In the genomic region with DNA sequence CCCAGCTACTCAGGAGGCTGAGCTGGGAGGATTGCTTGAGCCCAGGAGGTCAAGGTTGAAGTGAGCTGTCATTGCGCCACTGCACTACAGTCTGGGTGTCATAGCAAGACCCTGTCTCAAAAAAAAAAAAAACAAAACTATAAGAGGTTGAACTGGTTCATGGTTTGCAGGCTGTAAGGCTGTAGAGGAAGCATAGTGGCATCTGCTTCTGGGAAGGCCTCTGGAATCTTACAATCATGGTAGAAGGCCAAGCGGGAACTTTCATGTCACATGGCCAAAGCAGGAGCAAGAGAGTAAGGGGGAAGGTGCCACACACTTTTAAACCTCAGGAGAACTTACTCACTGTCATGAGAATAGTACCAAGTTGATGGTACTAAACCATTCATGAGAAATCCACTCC, we compare ENCODE assay signal across 27 cellular contexts.
"Had no signal": no experiment of that assay in that cellular context is flagged by ENCODE, and none has a peak within 500 bp of the region (broad histone marks: within the 10 kb centered on the region; RNA-seq: fewer than 3 reads in every experiment).

No MANE protein-coding gene starts in this region.

- FAIRE-seq: keratinocyte had no signal

- H3K4me2 ChIP-seq: neural progenitor cell, smooth muscle cell had no signal

- H3K36me3 ChIP-seq: colonic mucosa, gastrocnemius medialis, neural progenitor cell, prostate gland, right atrium auricular region, thoracic aorta, upper lobe of right lung, uterus had no signal

- H3K9me3 ChIP-seq: colonic mucosa, esophagus squamous epithelium, gastrocnemius medialis, mucosa of descending colon, prostate gland, right atrium auricular region, thoracic aorta, tibial nerve, upper lobe of right lung, uterus had no signal

- H3K9ac ChIP-seq: neural progenitor cell had no signal

- H2AFZ ChIP-seq: neural progenitor cell had no signal

- H3K27me3 ChIP-seq: colonic mucosa, esophagus squamous epithelium, gastrocnemius medialis, neural progenitor cell, right atrium auricular region, tibial nerve, upper lobe of right lung, uterus had no signal

- ATAC-seq: gastrocnemius medialis; left ventricle myocardium superior; mucosa of descending colon; naive thymus-derived CD4-positive, alpha-beta T cell; sciatic nerve; upper lobe of right lung had no signal

- H3K4me1 ChIP-seq: upper lobe of right lung, uterus had no signal

- H3K27ac ChIP-seq: colonic mucosa, esophagus squamous epithelium, neural progenitor cell, prostate gland, right atrium auricular region, tibial nerve, upper lobe of right lung, uterus had no signal

- DNase-seq: colonic mucosa; dermis blood vessel endothelial cell; effector memory CD4-positive, alpha-beta T cell; esophagus squamous epithelium; foreskin fibroblast; gastrocnemius medialis; head of caudate nucleus; left ventricle myocardium superior; mucosa of descending colon; naive thymus-derived CD4-positive, alpha-beta T cell; stimulated activated CD4-positive, alpha-beta T cell treated with anti-CD3 and anti-CD28 coated beads, Interleukin-12 subunit alpha, Interleukin-12 subunit beta, amount 100 ng/mL, for 4 hours; stimulated activated CD4-positive, alpha-beta T cell treated with anti-CD3 and anti-CD28 coated beads, Interleukin-1b, Interleukin-23, amount 100 ng/mL, for 48 hours; stimulated activated CD4-positive, alpha-beta T cell treated with anti-CD3 and anti-CD28 coated beads, Interleukin-4, amount 100 ng/mL, for 1 hour; stimulated activated CD8-positive, alpha-beta memory T cell treated with anti-CD3 and anti-CD28 coated beads, Interleukin-4, amount 100 ng/mL, for 48 hours; stimulated activated naive CD4-positive, alpha-beta T cell treated with Interleukin-2 at 50 U/mL for 16 hours; substantia nigra; upper lobe of right lung; uterus had no signal

- H3K4me3 ChIP-seq: colonic mucosa, esophagus squamous epithelium, gastrocnemius medialis, lung, mucosa of descending colon, neural progenitor cell, prostate gland, right atrium auricular region, smooth muscle cell, thoracic aorta, tibial nerve, upper lobe of right lung, uterus had no signal
